Comparison of ENCODE assay signal across 1 cellular context in genomic region chr1:1019122-1019999, GRCh38.
TF ChIP-seq lines count a peak whose summit lies in the region.

No MANE protein-coding gene starts in this region.

TF ChIP-seq in HepG2, 621 proteins besides CTCF, POLR2A, EP300 and RAD21 (continued from another document and continues in another):
- TF ChIP-seq PATZ1 (CRISPR knock-in tag; IDR thresholded peaks at IDR 0.05): peak; percentile 92
- TF ChIP-seq ASH2L (IDR thresholded peaks at IDR 0.05; ENCODE audit: insufficient read length, low read depth, low read length): no peak
- no peak for TF ChIP-seq PCBP2 (optimal IDR thresholded peaks at IDR 0.05; ENCODE audit: low read depth, low read length, poor library complexity, severe bottlenecking)
- no peak for TF ChIP-seq ZNF136 (CRISPR knock-in tag; IDR thresholded peaks at IDR 0.05; ENCODE audit: low read depth)
- TF ChIP-seq ZNF230 (CRISPR knock-in tag; IDR thresholded peaks at IDR 0.05): no peak
- peak; percentile 79; the same call in 1 of the 2 replicates for TF ChIP-seq ZNF281 (CRISPR knock-in tag; IDR thresholded peaks at IDR 0.05; ENCODE audit: borderline replicate concordance)
- TF ChIP-seq KLF9 (CRISPR knock-in tag; IDR thresholded peaks at IDR 0.05; ENCODE audit: low read depth): peak; percentile 56; the same call in 1 of the 2 replicates
- TF ChIP-seq ZMYM3 (CRISPR knock-in tag; IDR thresholded peaks at IDR 0.05): peak; percentile 80
- no peak for TF ChIP-seq ZNF263 (CRISPR knock-in tag; IDR thresholded peaks at IDR 0.05)
- TF ChIP-seq ZNF276 (CRISPR knock-in tag; IDR thresholded peaks at IDR 0.05; ENCODE audit: low read depth): no peak
- TF ChIP-seq ZSCAN21 (CRISPR knock-in tag; IDR thresholded peaks at IDR 0.05; ENCODE audit: borderline replicate concordance): no peak
- peak; percentile 48 for TF ChIP-seq ZNF687 (CRISPR knock-in tag; IDR thresholded peaks at IDR 0.05)
- TF ChIP-seq ZNF350 (CRISPR knock-in tag; IDR thresholded peaks at IDR 0.05; ENCODE audit: borderline replicate concordance, low read depth): no peak
- no peak for TF ChIP-seq ATF6 (CRISPR knock-in tag; conservative IDR thresholded peaks at IDR 0.05)
- peak; percentile 94 for TF ChIP-seq ZNF121 (CRISPR knock-in tag; IDR thresholded peaks at IDR 0.05)
- TF ChIP-seq ZHX1 (CRISPR knock-in tag; IDR thresholded peaks at IDR 0.05; ENCODE audit: low read depth): no peak
- peak; percentile 62; the same call in 1 of the 2 replicates for TF ChIP-seq SIN3A (IDR thresholded peaks at IDR 0.05; ENCODE audit: borderline replicate concordance, low read depth, low read length)
- 0 out of 2 replicates have a peak, but pooled peaks have one; percentile 19 for TF ChIP-seq ZMYM4 (CRISPR knock-in tag; IDR thresholded peaks at IDR 0.05)
- TF ChIP-seq BHLHE40 (IDR thresholded peaks at IDR 0.05; ENCODE audit: low read length): no peak
- no peak for TF ChIP-seq SKIL (CRISPR knock-in tag; IDR thresholded peaks at IDR 0.05; ENCODE audit: borderline replicate concordance)
- TF ChIP-seq ZNF703 (CRISPR knock-in tag; IDR thresholded peaks at IDR 0.05; ENCODE audit: borderline replicate concordance): no peak
- no peak for TF ChIP-seq ZNF160 (CRISPR knock-in tag; IDR thresholded peaks at IDR 0.05)
- no peak for TF ChIP-seq GLMP (CRISPR knock-in tag; IDR thresholded peaks at IDR 0.05; ENCODE audit: borderline replicate concordance)
- no peak for TF ChIP-seq ZNF790 (CRISPR knock-in tag; IDR thresholded peaks at IDR 0.05; ENCODE audit: borderline replicate concordance)
- no peak for TF ChIP-seq ZNF17 (CRISPR knock-in tag; IDR thresholded peaks at IDR 0.05)
- peak; percentile 55; the same call in 1 of the 2 replicates for TF ChIP-seq KDM2A (CRISPR knock-in tag; IDR thresholded peaks at IDR 0.05; ENCODE audit: borderline replicate concordance, low read depth)
- no peak for TF ChIP-seq ZNF280D (CRISPR knock-in tag; IDR thresholded peaks at IDR 0.05)
- no peak for TF ChIP-seq ZKSCAN1 (IDR thresholded peaks at IDR 0.05; ENCODE audit: low read length)
- TF ChIP-seq GABPA (IDR thresholded peaks at IDR 0.05; ENCODE audit: low read depth, low read length): no peak
- TF ChIP-seq GABPA (CRISPR knock-in tag; IDR thresholded peaks at IDR 0.05; ENCODE audit: low read depth): peak; percentile 72
- TF ChIP-seq ZNF335 (CRISPR knock-in tag; IDR thresholded peaks at IDR 0.05): no peak
- TF ChIP-seq ZNF652 (CRISPR knock-in tag; IDR thresholded peaks at IDR 0.05; ENCODE audit: borderline replicate concordance, low read depth): no peak
